Comparison of ENCODE assay signal across 9 cellular contexts in the genomic region with DNA sequence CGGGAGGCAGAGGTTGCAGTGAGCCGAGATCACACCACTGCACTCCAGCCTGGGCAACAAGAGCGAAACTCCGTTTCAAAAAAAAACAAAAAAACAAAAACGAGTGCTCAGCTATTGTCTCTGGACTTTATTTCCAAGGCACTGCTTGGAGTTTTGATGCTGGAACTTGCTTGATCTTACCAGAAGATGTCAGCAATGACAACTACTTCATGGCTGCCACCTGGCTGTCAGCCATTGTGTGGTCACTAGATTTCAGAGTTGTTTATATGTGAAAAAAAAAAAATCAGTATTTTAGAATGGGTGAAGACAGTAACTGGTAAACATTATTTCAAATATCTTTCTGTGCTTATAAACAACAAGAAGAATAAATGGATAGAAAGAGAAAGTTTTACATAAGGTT. TPM values are rescaled to one million over a fixed set of nuclear protein-coding genes. Genes with fewer than 3 reads are reported as not detected.
DNase-seq lines count a peak whose midpoint lies in the region; FAIRE-seq and TF ChIP-seq lines count a peak whose summit lies in the region.
"Had no signal": no experiment of that assay in that cellular context is flagged by ENCODE, and none has a peak within 500 bp of the region (broad histone marks: within the 10 kb centered on the region; RNA-seq: fewer than 3 reads in every experiment).

No MANE protein-coding gene starts in this region.

- peak; percentile 15 for FAIRE-seq in endometrium (lab: Jason Lieb, UNC)

- TF ChIP-seq POLR2A in tibial nerve (IDR thresholded peaks at IDR 0.05) = no peak

- no peaks in the 10 kb centered on the region for H3K4me1 ChIP-seq in tibial nerve

- no peak for TF ChIP-seq EP300 in tibial nerve (IDR thresholded peaks at IDR 0.05)

- H3K36me3 ChIP-seq in tibial nerve = no peaks in the 10 kb centered on the region

- H3K4me1 Mint-ChIP-seq in type B pancreatic cell (ENCODE audit: unreplicated experiment) (no peaks in the 10 kb centered on the region), CD14-positive monocyte (no peaks in the 10 kb centered on the region)
- H3K4me1 Mint-ChIP-seq: activated B cell treated with CpG ODN at 0.5 μM for 24 hours had no signal

- TF ChIP-seq CTCF in HFF-Myc (IDR thresholded peaks at IDR 0.05; ENCODE audit: low read depth, low read length, missing control alignments) (peak; percentile 26), type B pancreatic cell (conservative IDR thresholded peaks at IDR 0.05) (peak; percentile 49), tibial nerve (IDR thresholded peaks at IDR 0.05) (no peak), CD14-positive monocyte (IDR thresholded peaks at IDR 0.05) (no peak)

- peak; percentile 5 for DNase-seq in DMS153 treated with DMSO at 0.1 percent for 48 hours (lab: John Stamatoyannopoulos, UW; ENCODE audit: unreplicated experiment)
- no peak for DNase-seq in DMS153 (lab: John Stamatoyannopoulos, UW)
- DNase-seq in HFF-Myc (ENCODE audit: extremely low read depth, low read depth) = peak; percentile 17
- peak; percentile 51 for DNase-seq in SK-N-DZ (ENCODE audit: low spot score)
- no peak for DNase-seq in type B pancreatic cell (ENCODE audit: extremely low spot score, unreplicated experiment)
- DNase-seq in tibial nerve (ENCODE audit: low spot score in 2 of 2) = no peak
- DNase-seq in CD14-positive monocyte (ENCODE audit: low spot score) = no peak
- DNase-seq: activated B cell treated with CpG ODN at 0.5 μM for 24 hours had no signal

- H3K27ac ChIP-seq in tibial nerve = no peak overlapping the region

- H3K4me3 ChIP-seq in HFF-Myc (replicated peaks; ENCODE audit: low read depth, low read length) (no peak overlapping the region), tibial nerve (no peak overlapping the region)

- H3K27me3 ChIP-seq in tibial nerve = peaks cover 0 to 8% of the 10 kb centered on the region in 2 donors

- H3K27ac Mint-ChIP-seq in type B pancreatic cell (no peak overlapping the region), CD14-positive monocyte (no peak overlapping the region)
- H3K27ac Mint-ChIP-seq: activated B cell treated with CpG ODN at 0.5 μM for 24 hours had no signal

- 35 to 56% methylated on average over 5 of the region's 5 CpGs for WGBS in tibial nerve, 2 donors

- H3K27me3 Mint-ChIP-seq in type B pancreatic cell = peaks cover 46% of the 10 kb centered on the region
- H3K27me3 Mint-ChIP-seq in CD14-positive monocyte (ENCODE audit: low read depth in 3 of 3) = peaks cover 8 to 20% (median 11%) of the 10 kb centered on the region in 3 donors

- no peaks in the 10 kb centered on the region for H3K36me3 Mint-ChIP-seq in type B pancreatic cell
- no peaks in the 10 kb centered on the region for H3K36me3 Mint-ChIP-seq in CD14-positive monocyte

- intact Hi-C loops in CD14-positive monocyte (cut with micrococcal nuclease) = no loop called here

- H3K4me3 Mint-ChIP-seq in type B pancreatic cell = no peak overlapping the region
- H3K4me3 Mint-ChIP-seq in CD14-positive monocyte = no peak overlapping the region
- H3K4me3 Mint-ChIP-seq: activated B cell treated with CpG ODN at 0.5 μM for 24 hours had no signal

- no peaks in the 10 kb centered on the region for H3K9me3 Mint-ChIP-seq in type B pancreatic cell
- H3K9me3 Mint-ChIP-seq in CD14-positive monocyte = no peaks in the 10 kb centered on the region
- H3K9me3 Mint-ChIP-seq: activated B cell treated with CpG ODN at 0.5 μM for 24 hours had no signal

- H3K9me3 ChIP-seq in tibial nerve = no peaks in the 10 kb centered on the region

RNA-seq across cellular contexts. Expression of gene OR4D1, which starts 26.3 kb away (rescaled TPM):
- polyA plus RNA-seq in SK-N-DZ (2014; cell fraction: cytosol; rRNA removed) = not detected in 2 replicates
- polyA plus RNA-seq in SK-N-DZ (2014; cell fraction: nucleus; rRNA removed) = not detected in 2 replicates
- total RNA-seq in type B pancreatic cell (ENCODE audit: low replicate concordance) = not detected in 2 replicates
- total RNA-seq in tibial nerve = not detected
- not detected for polyA plus RNA-seq in CD14-positive monocyte
- total RNA-seq: activated B cell treated with CpG ODN at 0.5 μM for 24 hours had no signal

RNA-seq across cellular contexts. Expression of gene DYNLL2, which starts 38.7 kb away (rescaled TPM):
- polyA plus RNA-seq in SK-N-DZ (2014; cell fraction: cytosol; rRNA removed) = 23.6 and 26.4 TPM in 2 replicates
- 12.4 and 18.6 TPM in 2 replicates for polyA plus RNA-seq in SK-N-DZ (2014; cell fraction: nucleus; rRNA removed)
- total RNA-seq in type B pancreatic cell (ENCODE audit: low replicate concordance) = 41.6 and 42.5 TPM in 2 replicates
- 10 to 100 TPM; 13.9 to 21.3 (median 16.6) TPM for total RNA-seq in tibial nerve
- under 1 TPM; 0.30 to 0.42 TPM for polyA plus RNA-seq in CD14-positive monocyte

RNA-seq across cellular contexts. Expression of gene OR4D2, which starts 44.9 kb away (rescaled TPM):
- not detected in 2 replicates for polyA plus RNA-seq in SK-N-DZ (2014; cell fraction: cytosol; rRNA removed)
- not detected in 2 replicates for polyA plus RNA-seq in SK-N-DZ (2014; cell fraction: nucleus; rRNA removed)
- total RNA-seq in type B pancreatic cell (ENCODE audit: low replicate concordance) = not detected in 2 replicates
- total RNA-seq in tibial nerve = not detected
- polyA plus RNA-seq in CD14-positive monocyte = not detected
- total RNA-seq: activated B cell treated with CpG ODN at 0.5 μM for 24 hours had no signal

Comparison
In these comparisons a context has a peak if more than half of its experiments do, and no peak if none do; other contexts are left out.
1. DNase-seq: peak in DMS153 treated with DMSO at 0.1 percent for 48 hours (single experiment), HFF-Myc (single experiment) and SK-N-DZ (single experiment); none in DMS153 (single experiment), type B pancreatic cell (single experiment), tibial nerve (0 of 2) and CD14-positive monocyte (single experiment).
2. CTCF ChIP-seq: peak in HFF-Myc (single experiment) and type B pancreatic cell (single experiment); none in tibial nerve (0 of 5) and CD14-positive monocyte (single experiment).